15 cellular contexts compared by ENCODE assay signal in genomic region chr2:180715044-180715443, GRCh38.
DNase-seq lines count a peak whose midpoint lies in the region; ATAC-seq and TF ChIP-seq lines count a peak whose summit lies in the region.
"Had no signal": no experiment of that assay in that cellular context is flagged by ENCODE, and none has a peak within 500 bp of the region (broad histone marks: within the 10 kb centered on the region; RNA-seq: fewer than 3 reads in every experiment).

No MANE protein-coding gene starts in this region.

- no peak for ATAC-seq in HG02588 (IDR thresholded peaks at IDR 0.05; ENCODE audit: unreplicated experiment)
- ATAC-seq: Panc1, Right ventricle myocardium inferior had no signal

- peaks cover 23% of the 10 kb centered on the region for H3K4me1 Mint-ChIP-seq in Calu3 (ENCODE audit: low read depth, unreplicated experiment)

- intact Hi-C loops in Calu3 (cut with micrococcal nuclease; ENCODE audit: unreplicated experiment) = no loop called here

- H3K4me3 Mint-ChIP-seq in Calu3 (ENCODE audit: low read depth, unreplicated experiment) = no peak overlapping the region
- H3K4me3 Mint-ChIP-seq: HFFc6 had no signal

- CTCF ChIA-PET in Calu3 (lab: Charles Lee) = no interaction called here

- H3K36me3 Mint-ChIP-seq in Calu3 (ENCODE audit: insufficient read depth, unreplicated experiment) = no peaks in the 10 kb centered on the region

- H3K27ac Mint-ChIP-seq in Calu3 (ENCODE audit: unreplicated experiment) = no peak overlapping the region
- H3K27ac Mint-ChIP-seq: HFFc6 had no signal

- no peaks in the 10 kb centered on the region for H3K9me3 Mint-ChIP-seq in Calu3 (ENCODE audit: low read depth, unreplicated experiment)

- H3K27me3 Mint-ChIP-seq in Calu3 (ENCODE audit: unreplicated experiment) = no peaks in the 10 kb centered on the region

- no TSS peak for BruUV-seq in Calu3 (replicated peaks; lab: Mats Ljungman, UMichigan)

- DNase-seq in NCI-H2029 treated with DMSO at 0.1 percent for 48 hours (lab: John Stamatoyannopoulos, UW) (peak; percentile 8), NCI-H2029 (lab: John Stamatoyannopoulos, UW) (no peak), NCI-H146 treated with DMSO at 0.1 percent for 48 hours (lab: John Stamatoyannopoulos, UW; ENCODE audit: unreplicated experiment) (peak; percentile 52), NCI-H774 (lab: John Stamatoyannopoulos, UW) (peak; percentile 84), C1 segment of cervical spinal cord (lab: John Stamatoyannopoulos, UW) (no peak), Calu3 (no peak)
- DNase-seq in effector CD8-positive, alpha-beta T cell (lab: John Stamatoyannopoulos, UW) = no peak
- DNase-seq: HFFc6, MM.1S, NCI-H1436 treated with DMSO at 0.1 percent for 48 hours, NCI-H526, T-helper 1 cell had no signal

- TF ChIP-seq CTCF in Calu3 (IDR thresholded peaks at IDR 0.05; ENCODE audit: unreplicated experiment) = no peak

Comparison
In these comparisons a context has a peak if more than half of its experiments do, and no peak if none do; other contexts are left out.
1. DNase-seq: peak in NCI-H2029 treated with DMSO at 0.1 percent for 48 hours (single experiment), NCI-H146 treated with DMSO at 0.1 percent for 48 hours (single experiment) and NCI-H774 (single experiment); none in NCI-H2029 (single experiment), effector CD8-positive, alpha-beta T cell (single experiment), C1 segment of cervical spinal cord (0 of 14) and Calu3 (single experiment).